Comparison of ENCODE assay signal across 8 cellular contexts in genomic region chr18:48412339-48412929, GRCh38. TPM values are rescaled to one million over a fixed set of nuclear protein-coding genes. Genes with fewer than 3 reads are reported as not detected.
DNase-seq lines count a peak whose midpoint lies in the region; ATAC-seq and TF ChIP-seq lines count a peak whose summit lies in the region.

No MANE protein-coding gene starts in this region.

- H3K4me3 Mint-ChIP-seq in Caco-2 (ENCODE audit: unreplicated experiment) (no peak overlapping the region), H9 (no peak overlapping the region)

- TF ChIP-seq CTCF in Caco-2 (IDR thresholded peaks at IDR 0.05; ENCODE audit: insufficient read depth in 1 of 2, low read depth in 1 of 2, low read length in 1 of 2, severe bottlenecking in 1 of 2, unreplicated experiment in 1 of 2) (peak; percentile 29 to 55), H9 (conservative IDR thresholded peaks at IDR 0.05) (peak; percentile 81), body of pancreas (IDR thresholded peaks at IDR 0.05) (peak; percentile 28 to 73 (median 63)), right lobe of liver (IDR thresholded peaks at IDR 0.05) (peak; percentile 44 to 80 (median 72))

- H3K4ac ChIP-seq in H9 (ENCODE audit: low read depth, low read length): no peak overlapping the region

- intact Hi-C loops in Caco-2 (cut with micrococcal nuclease; ENCODE audit: unreplicated experiment): no loop called here
- intact Hi-C loops in body of pancreas (cut with DNase I): no loop called here
- intact Hi-C loops in right lobe of liver (cut with DNase I): no loop called here

- H3K79me1 ChIP-seq in H9 (ENCODE audit: insufficient read depth, low read depth, low read length, poor library complexity, severe bottlenecking): no peaks in the 10 kb centered on the region

- H3K14ac ChIP-seq in H9 (ENCODE audit: insufficient read depth, low read length): no peak overlapping the region

- H3K27me3 Mint-ChIP-seq in Caco-2 (ENCODE audit: insufficient read depth, unreplicated experiment): peaks cover 11% of the 10 kb centered on the region
- H3K27me3 Mint-ChIP-seq in H9 (ENCODE audit: low read depth): peaks cover 74% of the 10 kb centered on the region

- H4K5ac ChIP-seq in H9 (ENCODE audit: insufficient read length, low read depth, low read length): no peak overlapping the region

- no peak overlapping the region for H3K4me2 ChIP-seq in H9 (ENCODE audit: insufficient read depth, insufficient read length, low read length)

- no peak overlapping the region for H3K56ac ChIP-seq in H9 (ENCODE audit: insufficient read length, low read depth, low read length)

- DNase-seq in Caco-2 (peak in 1 of 2 experiments; percentile 31), H9 (peak; percentile 55), NCI-H526 treated with DMSO at 0.1 percent for 48 hours (lab: John Stamatoyannopoulos, UW) (peak; percentile 15), body of pancreas (peak in 3 of 4 donors; percentile 32 to 46 (median 41)), right lobe of liver (no peak)

- no peak overlapping the region for H4K91ac ChIP-seq in H9 (ENCODE audit: insufficient read length, low read depth, low read length)

- H2BK20ac ChIP-seq in H9 (ENCODE audit: low read depth, low read length, poor library complexity, severe bottlenecking): no peak overlapping the region

- CTCF ChIA-PET in Caco-2 (lab: Charles Lee): no interaction called here

- H3K9me3 Mint-ChIP-seq in Caco-2 (ENCODE audit: unreplicated experiment): no peaks in the 10 kb centered on the region
- peaks cover 0 to 3% of the 10 kb centered on the region in 2 experiments; a peak in 1 of 5 replicates for H3K9me3 Mint-ChIP-seq in H9

- H3K27ac ChIP-seq in H9 (ENCODE audit: insufficient read length, low read depth, low read length) (no peak overlapping the region), body of pancreas (no peak overlapping the region), right lobe of liver (no peak overlapping the region)

- no peaks in the 10 kb centered on the region for H3K36me3 Mint-ChIP-seq in Caco-2 (ENCODE audit: insufficient read depth, unreplicated experiment)
- H3K36me3 Mint-ChIP-seq in H9 (ENCODE audit: insufficient read depth in 1 of 3, low read depth in 3 of 3): no peaks in the 10 kb centered on the region; a peak in 1 of 7 replicates

- no peak overlapping the region for H3T11ph ChIP-seq in H9 (ENCODE audit: low read length)

- H3K18ac ChIP-seq in H9 (ENCODE audit: insufficient read length, low read depth, low read length): no peak overlapping the region

- no peaks in the 10 kb centered on the region for H3K4me1 Mint-ChIP-seq in Caco-2 (ENCODE audit: low read depth, unreplicated experiment)
- H3K4me1 Mint-ChIP-seq in H9: peaks cover 14 to 16% of the 10 kb centered on the region in 2 experiments

- H2BK120ac ChIP-seq in H9 (ENCODE audit: low read depth, low read length, poor library complexity, severe bottlenecking): no peak overlapping the region

- no TSS peak for BruUV-seq in Caco-2 (replicated peaks; lab: Mats Ljungman, UMichigan)

- TF ChIP-seq POLR2A in body of pancreas (IDR thresholded peaks at IDR 0.05) (no peak), right lobe of liver (IDR thresholded peaks at IDR 0.05) (no peak)

- H3K9me3 ChIP-seq in Caco-2 (no peaks in the 10 kb centered on the region), H9 (ENCODE audit: control insufficient read depth, low read depth, low read length) (no peaks in the 10 kb centered on the region), body of pancreas (no peaks in the 10 kb centered on the region), right lobe of liver (no peaks in the 10 kb centered on the region)

- no peak overlapping the region for H3K9ac ChIP-seq in H9 (ENCODE audit: extremely low read depth, insufficient read length, low read length)

- POLR2A ChIA-PET in Caco-2 (lab: Charles Lee): no interaction called here

- no peak overlapping the region for H3K23ac ChIP-seq in H9 (ENCODE audit: insufficient read length, low read depth, low read length)

- H2AK5ac ChIP-seq in H9 (ENCODE audit: insufficient read length, low read length): no peak overlapping the region

- H3K27ac Mint-ChIP-seq in Caco-2 (ENCODE audit: unreplicated experiment) (no peak overlapping the region), H9 (no peak overlapping the region)

- 0 out of 2 replicates have a peak, but pooled peaks cover 2% of the 10 kb centered on the region for H3K27me3 ChIP-seq in Caco-2 (replicated peaks; ENCODE audit: control insufficient read depth, insufficient read depth, low read length)
- peaks cover 25% of the 10 kb centered on the region for H3K27me3 ChIP-seq in H9 (ENCODE audit: insufficient read depth, low read length)
- peaks cover 0 to 15% of the 10 kb centered on the region in 2 donors for H3K27me3 ChIP-seq in body of pancreas
- no peaks in the 10 kb centered on the region for H3K27me3 ChIP-seq in right lobe of liver

- no peaks in the 10 kb centered on the region for H3K79me2 ChIP-seq in H9 (ENCODE audit: insufficient read depth, low read length)

- H2BK5ac ChIP-seq in H9 (ENCODE audit: insufficient read length, low read length): no peak overlapping the region

- WGBS in H9 (ENCODE audit: extremely low coverage, insufficient read length, low lambda C conversion rate): no CpG with 5 or more reads among the region's 7 CpGs
- 11 to 14% methylated on average over 7 of the region's 7 CpGs for WGBS in body of pancreas, 2 donors
- WGBS in right lobe of liver (ENCODE audit: insufficient coverage, low coverage, low lambda C conversion rate, missing lambda C conversion rate): 9% methylated on average over 7 of the region's 7 CpGs

- H3K36me3 ChIP-seq in Caco-2 (ENCODE audit: control insufficient read depth, insufficient read depth, low read length): no peaks in the 10 kb centered on the region
- no peaks in the 10 kb centered on the region for H3K36me3 ChIP-seq in body of pancreas (replicated peaks in 1 of 2; ENCODE audit: insufficient read depth in 1 of 2, low read depth in 2 of 2)
- no peaks in the 10 kb centered on the region for H3K36me3 ChIP-seq in right lobe of liver

- H4K20me1 ChIP-seq in H9 (ENCODE audit: control insufficient read depth, insufficient read depth, insufficient read length): no peaks in the 10 kb centered on the region

- no peak overlapping the region for H4K8ac ChIP-seq in H9 (replicated peaks; ENCODE audit: insufficient read length, low read depth, low read length)

- H2BK15ac ChIP-seq in H9 (ENCODE audit: low read depth, low read length): no peak overlapping the region

- H3K4me1 ChIP-seq in Caco-2: no peaks in the 10 kb centered on the region
- no peaks in the 10 kb centered on the region for H3K4me1 ChIP-seq in H9 (ENCODE audit: insufficient read depth, low read length)
- H3K4me1 ChIP-seq in body of pancreas: peaks cover 17% of the 10 kb centered on the region
- peaks cover 0 to 14% (median 3%) of the 10 kb centered on the region in 4 donors for H3K4me1 ChIP-seq in right lobe of liver

- peaks cover 16% of the 10 kb centered on the region for H3K23me2 ChIP-seq in H9 (ENCODE audit: insufficient read length, low read depth, low read length, poor library complexity, severe bottlenecking)

- no peak overlapping the region for H2BK12ac ChIP-seq in H9 (ENCODE audit: insufficient read length, low read depth, low read length)

- ATAC-seq in body of pancreas: no peak
- ATAC-seq in right lobe of liver: peak; percentile 35 to 54 (median 49)
- no peak for ATAC-seq in GM19324 (IDR thresholded peaks at IDR 0.05; ENCODE audit: low FRiP score, unreplicated experiment)
- no peak for ATAC-seq in HG03432 (IDR thresholded peaks at IDR 0.05; ENCODE audit: unreplicated experiment)
- no peak for ATAC-seq in GM18517 (IDR thresholded peaks at IDR 0.05; ENCODE audit: unreplicated experiment)

- H3K4me3 ChIP-seq in Caco-2 (ENCODE audit: low read depth, low read length) (no peak overlapping the region), body of pancreas (no peak overlapping the region), right lobe of liver (no peak overlapping the region)

- H2AFZ ChIP-seq in H9 (ENCODE audit: low read length): no peak overlapping the region

RNA-seq across cellular contexts. Expression of gene ZBTB7C, which starts 3.3 kb away (rescaled TPM):
- 0.18 and 0.39 TPM in 2 replicates for total RNA-seq in Caco-2 (2022)
- total RNA-seq in H9 (2021): 0.33 and 0.39 TPM in 2 replicates
- 1 to 10 TPM; 1.3 to 2.3 TPM for total RNA-seq in body of pancreas
- total RNA-seq in right lobe of liver: 1 to 10 TPM; 1.1 to 1.7 (median 1.3) TPM

Comparison
In these comparisons a context has a peak if more than half of its experiments do, and no peak if none do; other contexts are left out.
1. DNase-seq: peak in H9 (single experiment), NCI-H526 treated with DMSO at 0.1 percent for 48 hours (single experiment) and body of pancreas (3 of 4); none in right lobe of liver (0 of 3).
2. ATAC-seq: peak in right lobe of liver (4 of 4); none in body of pancreas (single experiment), GM19324 (single experiment), HG03432 (single experiment) and GM18517 (single experiment).
3. Peak in every context shown above with its lines, with median percentiles within 50 percentile points of each other: CTCF ChIP-seq.